Comparison of ENCODE assay signal across 11 cellular contexts in genomic region chr2:127453392-127454171, GRCh38. TPM values are rescaled to one million over a fixed set of nuclear protein-coding genes. Genes with fewer than 3 reads are reported as not detected.
DNase-seq lines count a peak whose midpoint lies in the region; ATAC-seq, FAIRE-seq and TF ChIP-seq lines count a peak whose summit lies in the region.
"Had no signal": no experiment of that assay in that cellular context is flagged by ENCODE, and none has a peak within 500 bp of the region (broad histone marks: within the 10 kb centered on the region; RNA-seq: fewer than 3 reads in every experiment).

No MANE protein-coding gene starts in this region.

- DNase-seq in AG10803 (ENCODE audit: low read depth) (no peak), GM12891 (ENCODE audit: insufficient read length, low spot score) (peak; percentile 14), RPMI7951 (ENCODE audit: low read depth) (peak; percentile 26), globus pallidus (ENCODE audit: low spot score) (peak; percentile 10), KG1 (lab: John Stamatoyannopoulos, UW) (no peak), mesenteric fat pad (ENCODE audit: low spot score) (no peak)
- DNase-seq: GOT3 had no signal

- TF ChIP-seq CTCF in AG10803 (conservative IDR thresholded peaks at IDR 0.05; ENCODE audit: low read length), result peak; percentile 14

- ATAC-seq in HG03139 (IDR thresholded peaks at IDR 0.05; ENCODE audit: unreplicated experiment) (no peak), HG02870 (IDR thresholded peaks at IDR 0.05; ENCODE audit: unreplicated experiment) (no peak)

- no peak overlapping the region for H3K4me3 ChIP-seq in AG10803 (ENCODE audit: low read length)

- no peak for TF ChIP-seq POLR2A in GM12891 (IDR thresholded peaks at IDR 0.05; ENCODE audit: low read depth, low read length)

- FAIRE-seq in GM12891 (lab: Jason Lieb, UNC), result no peak
- FAIRE-seq: G401.6 had no signal

TF ChIP-seq in GM12891, 5 proteins besides CTCF, POLR2A, EP300 and RAD21:
- no peak for TF ChIP-seq TAF1 (IDR thresholded peaks at IDR 0.05; ENCODE audit: low read depth, low read length)
- TF ChIP-seq POLR2AphosphoS5 (IDR thresholded peaks at IDR 0.05; ENCODE audit: low read depth, low read length), result no peak
- TF ChIP-seq SPI1 (IDR thresholded peaks at IDR 0.05; ENCODE audit: low read depth, low read length), result no peak
- no peak for TF ChIP-seq POU2F2 (IDR thresholded peaks at IDR 0.05; ENCODE audit: low read depth, low read length)
- TF ChIP-seq PAX5 (IDR thresholded peaks at IDR 0.05; ENCODE audit: insufficient read depth, low read length, severe bottlenecking), result no peak

RNA-seq across cellular contexts. Expression of gene PROC, which starts 35.4 kb away (rescaled TPM):
- not detected for polyA plus RNA-seq in GM12891 (2012; ENCODE audit: low read depth, missing spikeins)
- total RNA-seq in RPMI7951 (2014; rRNA removed; shearing (Covaris generic)), result 0.48 TPM in 1 of 2 replicates, not detected in the other
- not detected for total RNA-seq in mesenteric fat pad
- total RNA-seq: activated T-helper 2 cell treated with anti-CD3 and anti-CD28 coated beads, Interferon-gamma antibody, Interleukin-2, Interleukin-4, amounts not matched to agents 10 μg/mL and 5 μg/mL and 100 μg/mL, durations not matched to agents 14 hours and 24 hours and 36 hours had no signal

Comparison
In these comparisons a context has a peak if more than half of its experiments do, and no peak if none do; other contexts are left out.
1. DNase-seq: peak in GM12891 (single experiment), RPMI7951 (single experiment) and globus pallidus (single experiment); none in AG10803 (single experiment), KG1 (single experiment) and mesenteric fat pad (single experiment).